8 cellular contexts compared by ENCODE assay signal in genomic region chr2:169799555-169799954, GRCh38. TPM values are rescaled to one million over a fixed set of nuclear protein-coding genes. Genes with fewer than 3 reads are reported as not detected.
DNase-seq lines count a peak whose midpoint lies in the region; ATAC-seq, FAIRE-seq and TF ChIP-seq lines count a peak whose summit lies in the region.

No MANE protein-coding gene starts in this region.

- H3K4me3 Mint-ChIP-seq in Caco-2 (ENCODE audit: unreplicated experiment): peak overlapping the region; percentile 86

- no peak for TF ChIP-seq RAD21 in IMR-90 (IDR thresholded peaks at IDR 0.05; ENCODE audit: low read length)

- intact Hi-C loops in Caco-2 (cut with micrococcal nuclease; ENCODE audit: unreplicated experiment): no loop called here
- intact Hi-C loops in IMR-90 (cut with micrococcal nuclease): loop anchor here (2.0 to 10.0 kb wide), 2 partner anchors 225 to 321 kb away; partner anchors contain the start of genes BBS5 and FASTKD1
- intact Hi-C loops in kidney (cut with DNase I): no loop called here

- H3K9me1 ChIP-seq in IMR-90 (ENCODE audit: insufficient read depth, low read length): no peaks in the 10 kb centered on the region

- H3K4me1 Mint-ChIP-seq in Caco-2 (ENCODE audit: low read depth, unreplicated experiment): peaks cover 18% of the 10 kb centered on the region

- peaks cover 2 to 26% of the 10 kb centered on the region in 2 experiments; a peak in 2 of 4 replicates for H3K79me1 ChIP-seq in IMR-90 (ENCODE audit: low read depth in 1 of 2, low read length in 2 of 2)

- H2BK120ac ChIP-seq in IMR-90 (ENCODE audit: low read depth, low read length): no peak overlapping the region

- H2AFZ ChIP-seq in IMR-90 (replicated peaks; ENCODE audit: low read length, poor library complexity): no peak overlapping the region

- H3K27me3 ChIP-seq in Caco-2 (replicated peaks; ENCODE audit: control insufficient read depth, insufficient read depth, low read length) (no peaks in the 10 kb centered on the region), IMR-90 (ENCODE audit: control insufficient read depth, insufficient read depth, low read length) (no peaks in the 10 kb centered on the region), adipocyte (replicated peaks; ENCODE audit: control insufficient read depth, insufficient read depth, low read length) (no peaks in the 10 kb centered on the region)

- no peak overlapping the region for H2BK20ac ChIP-seq in IMR-90 (ENCODE audit: low read depth, low read length)

- H4K8ac ChIP-seq in IMR-90 (ENCODE audit: low read depth in 2 of 2, low read length in 2 of 2): peak overlapping the region; percentile 92 to 96; a peak in 3 of 4 replicates

- H3K27ac ChIP-seq in IMR-90 (ENCODE audit: insufficient read depth, low read length): peak overlapping the region; percentile 94
- H3K27ac ChIP-seq in kidney (ENCODE audit: low read depth in 2 of 2, low read length in 2 of 2): peak overlapping the region in 1 of 2 donors; percentile 51
- peak overlapping the region; percentile 78 for H3K27ac ChIP-seq in substantia nigra (ENCODE audit: low read depth, low read length, poor library complexity, severe bottlenecking)

- H3K9ac ChIP-seq in IMR-90 (ENCODE audit: low read depth, low read length): peak overlapping the region; percentile 96
- H3K9ac ChIP-seq in adipocyte (ENCODE audit: low read length): peak overlapping the region; percentile 98
- H3K9ac ChIP-seq in kidney (ENCODE audit: low read length in 2 of 2): peak overlapping the region; percentile 56 to 71

- H3K4me3 ChIP-seq in Caco-2 (ENCODE audit: low read depth, low read length) (peak overlapping the region; percentile 68), IMR-90 (ENCODE audit: insufficient read depth, low read depth, low read length) (peak overlapping the region; percentile 87), adipocyte (ENCODE audit: low read length) (peak overlapping the region; percentile 92), kidney (ENCODE audit: low read length in 2 of 2) (peak overlapping the region; percentile 65 to 91)

- dilution Hi-C loops in IMR-90 (cut with HindIII; ENCODE audit: low sequenced_read_pairs, unreplicated experiment): no loop called here

- H3K27me3 Mint-ChIP-seq in Caco-2 (ENCODE audit: insufficient read depth, unreplicated experiment): no peaks in the 10 kb centered on the region

- 0% methylated on average over 1 of the region's 6 CpGs; no CpG with 5 or more reads in 1 of the 2 experiments for WGBS in IMR-90 (ENCODE audit: extremely low coverage in 2 of 2, insufficient read length in 1 of 2), 2 experiments

- H3K56ac ChIP-seq in IMR-90 (ENCODE audit: extremely low read depth, insufficient read depth, low read length): peak overlapping the region; percentile 58; the same call in 1 of the 2 replicates

- no peaks in the 10 kb centered on the region for H4K20me1 ChIP-seq in IMR-90 (ENCODE audit: insufficient read depth, low read length)

- H3K4ac ChIP-seq in IMR-90 (ENCODE audit: low read depth, low read length): peak overlapping the region; percentile 76; the same call in 1 of the 2 replicates

- peak overlapping the region; percentile 80; the same call in 1 of the 2 replicates for H3K14ac ChIP-seq in IMR-90 (replicated peaks; ENCODE audit: low read depth, low read length)

- H3K9me3 Mint-ChIP-seq in Caco-2 (ENCODE audit: unreplicated experiment): peaks cover 4% of the 10 kb centered on the region

- H2AK5ac ChIP-seq in IMR-90 (ENCODE audit: low read depth, low read length): no peak overlapping the region; the same call in 1 of the 2 replicates

- H4K91ac ChIP-seq in IMR-90 (ENCODE audit: insufficient read depth, low read depth, low read length): no peak overlapping the region

- peak overlapping the region; percentile 98 for H3K4me2 ChIP-seq in IMR-90 (ENCODE audit: low read depth, low read length)

- H2AK9ac ChIP-seq in IMR-90 (replicated peaks; ENCODE audit: low read depth, low read length, poor library complexity): no peak overlapping the region

- POLR2A ChIA-PET in Caco-2 (lab: Charles Lee): no interaction called here
- POLR2A ChIA-PET in IMR-90 (lab: Charles Lee; ENCODE audit: unreplicated experiment): no interaction called here

- no peak overlapping the region for H2BK15ac ChIP-seq in IMR-90 (ENCODE audit: low read depth, low read length)

- H3K27ac Mint-ChIP-seq in Caco-2 (ENCODE audit: unreplicated experiment): peak overlapping the region; percentile 76

- ATAC-seq in IMR-90 (ENCODE audit: low read depth): 0 out of 2 replicates have a peak, but pooled peaks have one; percentile 2
- ATAC-seq in HG02885 (IDR thresholded peaks at IDR 0.05; ENCODE audit: poor library complexity, unreplicated experiment): no peak

- TF ChIP-seq CTCF in Caco-2 (IDR thresholded peaks at IDR 0.05; ENCODE audit: insufficient read depth in 1 of 2, low read depth in 1 of 2, low read length in 1 of 2, severe bottlenecking in 1 of 2, unreplicated experiment in 1 of 2): no peak
- no peak for TF ChIP-seq CTCF in IMR-90 (conservative IDR thresholded peaks at IDR 0.05; ENCODE audit: low read depth, low read length)
- no peak for TF ChIP-seq CTCF in kidney (IDR thresholded peaks at IDR 0.05; ENCODE audit: borderline replicate concordance, extremely low read depth, insufficient read depth)

- peak overlapping the region; percentile 64 for H2BK5ac ChIP-seq in IMR-90 (ENCODE audit: low read depth, low read length, poor library complexity, severe bottlenecking)

- peak overlapping the region; percentile 77 for H3K23ac ChIP-seq in IMR-90 (ENCODE audit: low read depth, low read length)

- H3K9me3 ChIP-seq in Caco-2: peaks cover 4% of the 10 kb centered on the region; the same call in 1 of the 2 replicates
- H3K9me3 ChIP-seq in IMR-90 (ENCODE audit: control insufficient read depth, insufficient read depth, low read length): no peaks in the 10 kb centered on the region
- H3K9me3 ChIP-seq in adipocyte (ENCODE audit: control insufficient read depth, low read length): no peaks in the 10 kb centered on the region
- H3K9me3 ChIP-seq in kidney (ENCODE audit: control insufficient read depth in 1 of 2, low read length in 2 of 2): no peaks in the 10 kb centered on the region

- H3K36me3 ChIP-seq in Caco-2 (ENCODE audit: control insufficient read depth, insufficient read depth, low read length) (no peaks in the 10 kb centered on the region), IMR-90 (ENCODE audit: control insufficient read depth, insufficient read depth, low read length) (peaks cover 10% of the 10 kb centered on the region), adipocyte (ENCODE audit: control insufficient read depth, insufficient read depth, low read length, severe bottlenecking) (peaks cover 27% of the 10 kb centered on the region), kidney (ENCODE audit: control insufficient read depth in 1 of 2, insufficient read depth in 2 of 2, low read length in 2 of 2) (no peaks in the 10 kb centered on the region)

- DNase-seq in Caco-2: no peak
- DNase-seq in IMR-90: peak; percentile 35
- peak; percentile 47 for DNase-seq in adipocyte (ENCODE audit: low read depth)
- DNase-seq in kidney: no peak
- DNase-seq in substantia nigra (lab: John Stamatoyannopoulos, UW): peak in 1 of 49 donors; percentile 6
- no peak for DNase-seq in globus pallidus (ENCODE audit: low spot score)
- DNase-seq in GF-D8 (lab: John Stamatoyannopoulos, UW): no peak

- in situ Hi-C loops in IMR-90 (cut with MboI; ENCODE audit: low sequenced_read_pairs): no loop called here

- H3K36me3 Mint-ChIP-seq in Caco-2 (ENCODE audit: insufficient read depth, unreplicated experiment): peaks cover 38% of the 10 kb centered on the region

- BruUV-seq in Caco-2 (replicated peaks; lab: Mats Ljungman, UMichigan) (TSS peak; percentile 57), IMR-90 (replicated peaks; lab: Mats Ljungman, UMichigan) (no TSS peak)

- CTCF ChIA-PET in Caco-2 (lab: Charles Lee) (no interaction called here), IMR-90 (lab: Yijun Ruan, JAX) (no interaction called here)

- H3K4me1 ChIP-seq in Caco-2 (peaks cover 16% of the 10 kb centered on the region), IMR-90 (ENCODE audit: control insufficient read depth, insufficient read depth, low read length) (peaks cover 4% of the 10 kb centered on the region), adipocyte (ENCODE audit: control insufficient read depth, insufficient read depth, low read length) (peaks cover 16% of the 10 kb centered on the region), kidney (ENCODE audit: control insufficient read depth in 1 of 2, insufficient read depth in 1 of 2, low read depth in 1 of 2, low read length in 2 of 2) (no peaks in the 10 kb centered on the region)

- peak overlapping the region; percentile 12; the same call in 1 of the 2 replicates for H4K5ac ChIP-seq in IMR-90 (ENCODE audit: low read depth, low read length)

- no peak overlapping the region for H3K18ac ChIP-seq in IMR-90 (ENCODE audit: low read depth, low read length)

- no peak for FAIRE-seq in kidney (lab: Jason Lieb, UNC)

- no peak for TF ChIP-seq POLR2A in IMR-90 (IDR thresholded peaks at IDR 0.05; ENCODE audit: low read depth, low read length)

TF ChIP-seq in IMR-90, 13 proteins besides CTCF, POLR2A, EP300 and RAD21 (continues in another document):
- no peak for TF ChIP-seq MAZ (IDR thresholded peaks at IDR 0.05; ENCODE audit: borderline replicate concordance, low read depth, low read length)
- TF ChIP-seq RCOR1 (IDR thresholded peaks at IDR 0.05; ENCODE audit: insufficient replicate concordance, low read length): no peak
- TF ChIP-seq RFX5 (IDR thresholded peaks at IDR 0.05; ENCODE audit: low read depth, low read length): no peak
- TF ChIP-seq BHLHE40 (IDR thresholded peaks at IDR 0.05; ENCODE audit: low read depth, low read length): no peak
- TF ChIP-seq CHD1 (IDR thresholded peaks at IDR 0.05; ENCODE audit: low read depth, low read length): no peak

RNA-seq across cellular contexts. Expression of gene SSB, which starts 0.9 kb away (rescaled TPM):
- 209 and 215 TPM in 2 replicates for total RNA-seq in Caco-2 (2022)
- total RNA-seq in IMR-90 (2012; rRNA removed): 41.2 and 137 TPM in 2 replicates
- polyA plus RNA-seq in IMR-90 (2012; rRNA removed): 65.5 and 75.5 TPM in 2 replicates
- polyA plus RNA-seq in IMR-90 (2012; cell fraction: cytosol; rRNA removed): 12.7 and 21.5 TPM in 2 replicates
- 5.3 and 48.1 TPM in 2 replicates for polyA plus RNA-seq in IMR-90 (2012; cell fraction: nucleus; rRNA removed; ENCODE audit: low replicate concordance)
- total RNA-seq in kidney: 82.0 TPM
- polyA plus RNA-seq in kidney (ENCODE audit: insufficient read depth, low read depth, low replicate concordance): 86.6 TPM

RNA-seq across cellular contexts. Expression of gene METTL5, which starts 25.1 kb away (rescaled TPM):
- 75.1 and 82.4 TPM in 2 replicates for total RNA-seq in Caco-2 (2022)
- total RNA-seq in IMR-90 (2012; rRNA removed): 49.8 and 81.9 TPM in 2 replicates
- 31.7 and 38.3 TPM in 2 replicates for polyA plus RNA-seq in IMR-90 (2012; rRNA removed)
- polyA plus RNA-seq in IMR-90 (2012; cell fraction: cytosol; rRNA removed): 11.0 and 14.4 TPM in 2 replicates
- 2.6 and 9.9 TPM in 2 replicates for polyA plus RNA-seq in IMR-90 (2012; cell fraction: nucleus; rRNA removed; ENCODE audit: low replicate concordance)
- 43.9 TPM for total RNA-seq in kidney
- polyA plus RNA-seq in kidney (ENCODE audit: insufficient read depth, low read depth, low replicate concordance): 68.8 TPM

RNA-seq across cellular contexts. Expression of gene UBR3, which starts 27.7 kb away (rescaled TPM):
- total RNA-seq in Caco-2 (2022) (32.6 and 35.7 TPM in 2 replicates), IMR-90 (2012; rRNA removed) (33.9 and 51.9 TPM in 2 replicates), kidney (41.0 TPM)
- polyA plus RNA-seq in IMR-90 (2012; rRNA removed) (7.3 and 10.0 TPM in 2 replicates), kidney (ENCODE audit: insufficient read depth, low read depth, low replicate concordance) (10.2 TPM)
- 1.5 and 3.0 TPM in 2 replicates for polyA plus RNA-seq in IMR-90 (2012; cell fraction: cytosol; rRNA removed)
- 2.2 and 19.8 TPM in 2 replicates for polyA plus RNA-seq in IMR-90 (2012; cell fraction: nucleus; rRNA removed; ENCODE audit: low replicate concordance)

Comparison
In these comparisons a context has a peak if more than half of its experiments do, and no peak if none do; other contexts are left out.
1. DNase-seq: peak in IMR-90 (single experiment) and adipocyte (single experiment); none in Caco-2 (0 of 2), kidney (single experiment), globus pallidus (single experiment) and GF-D8 (single experiment).
2. Peak in every context shown above with its lines, with median percentiles within 50 percentile points of each other: H3K4me3 ChIP-seq and H3K9ac ChIP-seq.